Comparison of ENCODE assay signal across 25 cellular contexts in the genomic region with DNA sequence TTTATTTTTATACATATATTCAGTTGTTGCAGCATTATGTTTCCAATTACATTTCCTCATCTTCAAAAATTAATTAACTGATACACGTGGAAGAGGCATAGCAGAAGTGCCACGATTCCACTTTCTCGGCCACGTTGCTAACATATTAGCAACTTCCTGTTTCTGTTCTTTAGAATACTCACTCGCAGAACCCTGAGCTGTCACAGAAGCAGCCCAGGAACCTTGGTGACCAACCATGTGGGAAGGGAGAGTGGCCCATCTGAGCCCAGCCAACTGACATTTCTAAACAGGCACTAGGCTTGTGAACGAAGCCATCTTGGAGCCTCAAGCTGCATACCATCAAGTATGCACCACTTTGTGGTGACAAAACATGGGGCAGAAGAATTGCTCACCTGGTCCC.
"Had no signal": no experiment of that assay in that cellular context is flagged by ENCODE, and none has a peak within 500 bp of the region (broad histone marks: within the 10 kb centered on the region; RNA-seq: fewer than 3 reads in every experiment).

No MANE protein-coding gene starts in this region.

- H3K4me3 Mint-ChIP-seq: immature natural killer cell; naive thymus-derived CD8-positive, alpha-beta T cell; stimulated activated naive B cell treated with anti-CD40 and anti-IgM and Interleukin-4, amounts not matched to agents 10 μg/mL and 1 μg/mL and 100 μg/mL, for 72 hours had no signal

- H3K4me1 Mint-ChIP-seq: immature natural killer cell; naive thymus-derived CD8-positive, alpha-beta T cell; stimulated activated naive B cell treated with anti-CD40 and anti-IgM and Interleukin-4, amounts not matched to agents 10 μg/mL and 1 μg/mL and 100 μg/mL, for 72 hours had no signal

- H3K4me1 ChIP-seq: left ventricle myocardium inferior, right atrium auricular region, right lobe of liver, stomach, testis, thyroid gland, transverse colon, upper lobe of left lung, vagina had no signal

- H3K27me3 Mint-ChIP-seq: naive thymus-derived CD8-positive, alpha-beta T cell; progenitor cell of endocrine pancreas; stimulated activated naive B cell treated with anti-CD40 and anti-IgM and Interleukin-4, amounts not matched to agents 10 μg/mL and 1 μg/mL and 100 μg/mL, for 72 hours had no signal

- FAIRE-seq: islet of Langerhans had no signal

- H3K9me3 ChIP-seq: ovary, right atrium auricular region, right lobe of liver, testis, thyroid gland, transverse colon, upper lobe of left lung, vagina had no signal

- H3K27ac Mint-ChIP-seq: immature natural killer cell; naive thymus-derived CD8-positive, alpha-beta T cell; progenitor cell of endocrine pancreas; stimulated activated naive B cell treated with anti-CD40 and anti-IgM and Interleukin-4, amounts not matched to agents 10 μg/mL and 1 μg/mL and 100 μg/mL, for 72 hours had no signal

- ATAC-seq: naive thymus-derived CD8-positive, alpha-beta T cell; right lobe of liver; stimulated activated naive B cell treated with anti-CD40 and anti-IgM and Interleukin-4, amounts not matched to agents 10 μg/mL and 1 μg/mL and 100 μg/mL, for 72 hours; stimulated activated naive CD8-positive, alpha-beta T cell treated with anti-CD3 and anti-CD28 coated beads, Interleukin-15, Interleukin-2, amounts not matched to agents 100 U/mL and 50 U/mL, for 24 hours had no signal

- H3K36me3 ChIP-seq: left ventricle myocardium inferior, ovary, right atrium auricular region, right lobe of liver, stomach, thyroid gland, transverse colon, upper lobe of left lung, vagina had no signal

- H3K27ac ChIP-seq: left ventricle myocardium inferior, ovary, right atrium auricular region, right lobe of liver, stomach, testis, thyroid gland, transverse colon, upper lobe of left lung, vagina had no signal

- H3K27me3 ChIP-seq: ovary, right atrium auricular region, right lobe of liver, stomach, testis, thyroid gland, transverse colon, upper lobe of left lung, vagina had no signal

- H3K4me3 ChIP-seq: left ventricle myocardium inferior, lung, ovary, right atrium auricular region, right lobe of liver, smooth muscle cell, stomach, testis, thyroid gland, transverse colon, upper lobe of left lung, vagina had no signal

- H3K36me3 Mint-ChIP-seq: immature natural killer cell; naive thymus-derived CD8-positive, alpha-beta T cell; stimulated activated naive B cell treated with anti-CD40 and anti-IgM and Interleukin-4, amounts not matched to agents 10 μg/mL and 1 μg/mL and 100 μg/mL, for 72 hours had no signal

- H3K4me2 ChIP-seq: smooth muscle cell had no signal

- DNase-seq: hypothalamus; immature natural killer cell; kidney; left ventricle myocardium inferior; midbrain; naive thymus-derived CD8-positive, alpha-beta T cell; ovary; right lobe of liver; stimulated activated CD4-positive, alpha-beta T cell treated with anti-CD3 and anti-CD28 coated beads, Interleukin-1b, Interleukin-23, amount 100 ng/mL, for 48 hours; stimulated activated CD4-positive, alpha-beta T cell treated with anti-CD3 and anti-CD28 coated beads, Interleukin-2, amount 100 ng/mL, for 48 hours; stimulated activated CD4-positive, alpha-beta T cell treated with anti-CD3 and anti-CD28 coated beads, Interleukin-4, amount 100 ng/mL, for 4 hours; stimulated activated CD8-positive, alpha-beta memory T cell treated with anti-CD3 and anti-CD28 coated beads, Interleukin-4, amount 100 ng/mL, for 48 hours; stimulated activated naive B cell treated with anti-CD40 and anti-IgM and Interleukin-4, amounts not matched to agents 10 μg/mL and 1 μg/mL and 100 μg/mL, for 72 hours; stimulated activated naive CD8-positive, alpha-beta T cell treated with anti-CD3 and anti-CD28 coated beads, Interleukin-15, Interleukin-2, amounts not matched to agents 100 U/mL and 50 U/mL, for 24 hours; stomach; testis; thyroid gland; transverse colon; upper lobe of left lung had no signal
